ENCODE assay signal across 8 cellular contexts in genomic region chr1:150579955-150580642, GRCh38. TPM values are rescaled to one million over a fixed set of nuclear protein-coding genes. Genes with fewer than 3 reads are reported as not detected.
DNase-seq lines count a peak whose midpoint lies in the region; ATAC-seq, FAIRE-seq and TF ChIP-seq lines count a peak whose summit lies in the region.

No MANE protein-coding gene starts in this region.

- peaks cover 44% of the 10 kb centered on the region for H3K27me3 Mint-ChIP-seq in HFFc6 (ENCODE audit: insufficient read depth)

- no peak; a peak in 1 of 5 replicates for TF ChIP-seq EP300 in A549 (IDR thresholded peaks at IDR 0.05)

- no peak overlapping the region for H3K23ac ChIP-seq in mesendoderm (ENCODE audit: low read length)

- H3K4ac ChIP-seq in mesendoderm (ENCODE audit: low read depth, low read length): peak overlapping the region; percentile 59

- H4K5ac ChIP-seq in mesendoderm (ENCODE audit: low read length): peak overlapping the region; percentile 0

- intact Hi-C loops in body of pancreas (cut with DNase I): no loop called here

- H3K4me3 Mint-ChIP-seq in HFFc6: peak overlapping the region; percentile 92

- H2AK5ac ChIP-seq in mesendoderm (ENCODE audit: low read length): no peak overlapping the region

- H2BK5ac ChIP-seq in mesendoderm (ENCODE audit: low read length): peak overlapping the region; percentile 79

- TF ChIP-seq CTCF in A549 (IDR thresholded peaks at IDR 0.05): no peak
- TF ChIP-seq CTCF in HFFc6 (IDR thresholded peaks at IDR 0.05): no peak
- no peak for TF ChIP-seq CTCF in body of pancreas (IDR thresholded peaks at IDR 0.05)

- H3K4me2 ChIP-seq in A549 (peak overlapping the region; percentile 81), mesendoderm (ENCODE audit: low read length) (peak overlapping the region; percentile 73)

- H4K8ac ChIP-seq in mesendoderm (ENCODE audit: low read depth, low read length): peak overlapping the region; percentile 97

- no peak for TF ChIP-seq RAD21 in A549 (conservative IDR thresholded peaks at IDR 0.05 in 1 of 2, IDR thresholded peaks at IDR 0.05 in 1 of 2)

- no peak; a peak in 1 of 6 replicates for ATAC-seq in A549
- no peak for ATAC-seq in body of pancreas
- ATAC-seq in GM19023 (IDR thresholded peaks at IDR 0.05; ENCODE audit: unreplicated experiment): no peak

- peak overlapping the region; percentile 74 for H2BK120ac ChIP-seq in mesendoderm (ENCODE audit: low read depth, low read length)

- H2BK15ac ChIP-seq in mesendoderm (replicated peaks; ENCODE audit: low read depth): peak overlapping the region; percentile 12

- H3K18ac ChIP-seq in mesendoderm (ENCODE audit: low read length): peak overlapping the region; percentile 94

- peak overlapping the region; percentile 74 for H3K56ac ChIP-seq in mesendoderm (ENCODE audit: low read length)

- H3K79me1 ChIP-seq in mesendoderm (ENCODE audit: low read length): no peaks in the 10 kb centered on the region

- H3K9me3 Mint-ChIP-seq in HFFc6: peaks cover 27% of the 10 kb centered on the region

- peak overlapping the region; percentile 83 for H3K9ac ChIP-seq in mesendoderm (ENCODE audit: low read length)

- FAIRE-seq in A549 (lab: Jason Lieb, UNC): no peak

- H3K27ac Mint-ChIP-seq in HFFc6: peak overlapping the region; percentile 99

- H3K36me3 Mint-ChIP-seq in HFFc6 (ENCODE audit: low read depth): peaks cover 40% of the 10 kb centered on the region

- 76% methylated on average over 15 of the region's 15 CpGs for whole genome bisulfite sequencing in A549 (ENCODE audit: missing lambda C conversion rate)
- 68 to 69% methylated on average over 15 of the region's 15 CpGs for WGBS in body of pancreas, 2 donors
- WGBS in mesendoderm (ENCODE audit: extremely low coverage, insufficient coverage, low lambda C conversion rate): no CpG with 5 or more reads among the region's 15 CpGs

- TF ChIP-seq POLR2A in A549 (IDR thresholded peaks at IDR 0.05; ENCODE audit: low read length) (no peak), body of pancreas (IDR thresholded peaks at IDR 0.05) (no peak)

- H3K9me3 ChIP-seq in A549 (no peaks in the 10 kb centered on the region), body of pancreas (no peaks in the 10 kb centered on the region)

- DNase-seq in A549 (ENCODE audit: low read depth in 1 of 2, low spot score in 1 of 2) (no peak), HFFc6 (no peak), body of pancreas (no peak), mesendoderm (no peak), islet precursor cell (no peak), T-helper 9 cell (no peak)
- DNase-seq in stimulated activated CD4-positive, alpha-beta T cell treated with anti-CD3 and anti-CD28 coated beads, Interleukin-15, amount 100 ng/mL, for 24 hours: no peak

- H3K4me1 ChIP-seq in A549 (peaks cover 22% of the 10 kb centered on the region), body of pancreas (peaks cover 17% of the 10 kb centered on the region), mesendoderm (ENCODE audit: control insufficient read depth, low read depth, low read length) (peaks cover 4% of the 10 kb centered on the region)

- peak overlapping the region; percentile 91 for H3K4me3 ChIP-seq in A549
- no peak overlapping the region for H3K4me3 ChIP-seq in body of pancreas
- peak overlapping the region; percentile 34 for H3K4me3 ChIP-seq in mesendoderm (ENCODE audit: low read length)

- no peaks in the 10 kb centered on the region for H3K27me3 ChIP-seq in body of pancreas
- no peaks in the 10 kb centered on the region for H3K27me3 ChIP-seq in mesendoderm (ENCODE audit: insufficient read depth, low read length, poor library complexity)

- H3K4me1 Mint-ChIP-seq in HFFc6 (ENCODE audit: low read depth): peaks cover 38% of the 10 kb centered on the region

- POLR2A ChIA-PET in A549 (lab: Yijun Ruan, JAX): interaction anchor here (0.6 to 6.3 kb wide), 29 partner anchors 9 to 440 kb away, joined by 3 to 201 read pairs (median 5); partner anchors contain the start of genes ENSA, FALEC, GOLPH3L and MINDY1

- H3K27ac ChIP-seq in A549: peak overlapping the region; percentile 98
- H3K27ac ChIP-seq in body of pancreas: peak overlapping the region; percentile 79 to 100 (median 98)
- peak overlapping the region; percentile 89 for H3K27ac ChIP-seq in mesendoderm (ENCODE audit: low read depth, low read length)

- H3K36me3 ChIP-seq in body of pancreas (replicated peaks in 1 of 2; ENCODE audit: insufficient read depth in 1 of 2, low read depth in 2 of 2) (peaks cover 0 to 2% of the 10 kb centered on the region in 2 donors), mesendoderm (ENCODE audit: control insufficient read depth, insufficient read depth, low read length) (peaks cover 9% of the 10 kb centered on the region)

- H3K79me2 ChIP-seq in mesendoderm (ENCODE audit: control insufficient read depth, insufficient read depth, low read length): peaks cover 38% of the 10 kb centered on the region

- CTCF ChIA-PET in A549 (lab: Yijun Ruan, JAX): interaction anchor here (0.8 to 7.4 kb wide), 8 partner anchors 9 to 233 kb away, joined by 3 to 140 read pairs (median 4); no protein-coding TSS in a partner anchor

TF ChIP-seq in A549, 52 proteins besides CTCF, POLR2A, EP300 and RAD21:
- TF ChIP-seq TP53 (CRISPR knock-in tag; IDR thresholded peaks at IDR 0.05) (0 out of 2 replicates have a peak, but pooled peaks have one; percentile 54), JUNB (IDR thresholded peaks at IDR 0.05) (no peak), ESRRA (IDR thresholded peaks at IDR 0.05; ENCODE audit: borderline replicate concordance, low read length) (no peak)

RNA-seq across cellular contexts. Expression of gene MCL1, which starts 0.7 kb away (rescaled TPM):
- polyA plus RNA-seq in A549 (2011; rRNA removed): 145 and 202 TPM in 2 replicates
- polyA plus RNA-seq in A549 (2012; cell fraction: cytosol; rRNA removed): 54.2 and 63.4 TPM in 2 replicates
- polyA plus RNA-seq in A549 (2012; cell fraction: nucleus; rRNA removed): 178 and 186 TPM in 2 replicates
- polyA plus RNA-seq in A549 (2017; fragmentation: RNase III; extraction: RNeasy Plus Mini Kit Qiagen cat#74134 plus additional on column Dnase treatment): 77.5 to 80.0 TPM (median 78.6 TPM) in 3 replicates
- polyA minus RNA-seq in A549 (2011; rRNA and poly(A)+ RNA removed): 144 and 151 TPM in 2 replicates
- 100 to 1,000 TPM; 155 to 170 (median 164) TPM for total RNA-seq in HFFc6 (2021; fragmentation: NEBNext Ultra II Directional; extraction: Animal tissue kit (Norgen Biotek cat#: 25700))
- total RNA-seq in body of pancreas: 100 to 1,000 TPM; 211 to 223 TPM
- polyA plus RNA-seq in mesendoderm (2013, experiment 1 of 2): 146 TPM
- 147 TPM for polyA plus RNA-seq in mesendoderm (2013, experiment 2 of 2)

RNA-seq across cellular contexts. Expression of gene ADAMTSL4, which starts 30.9 kb away (rescaled TPM):
- polyA plus RNA-seq in A549 (2011; rRNA removed) (1.3 and 1.8 TPM in 2 replicates), A549 (2017; fragmentation: RNase III; extraction: RNeasy Plus Mini Kit Qiagen cat#74134 plus additional on column Dnase treatment) (1.3 to 2.0 TPM (median 1.5 TPM) in 3 replicates)
- 3.1 and 3.6 TPM in 2 replicates for polyA plus RNA-seq in A549 (2012; cell fraction: cytosol; rRNA removed)
- polyA plus RNA-seq in A549 (2012; cell fraction: nucleus; rRNA removed): 15.6 and 15.8 TPM in 2 replicates
- 0.54 and 1.2 TPM in 2 replicates for polyA minus RNA-seq in A549 (2011; rRNA and poly(A)+ RNA removed)
- 10 to 100 TPM; 33.7 to 61.2 (median 38.2) TPM for total RNA-seq in HFFc6 (2021; fragmentation: NEBNext Ultra II Directional; extraction: Animal tissue kit (Norgen Biotek cat#: 25700))
- total RNA-seq in body of pancreas: 1 to 10 TPM; 4.7 to 7.6 TPM
- 1.8 TPM for polyA plus RNA-seq in mesendoderm (2013, experiment 1 of 2)
- polyA plus RNA-seq in mesendoderm (2013, experiment 2 of 2): 2.3 TPM

RNA-seq across cellular contexts. Expression of gene ENSA, which starts 49.3 kb away (rescaled TPM):
- 61.2 and 67.9 TPM in 2 replicates for polyA plus RNA-seq in A549 (2011; rRNA removed)
- polyA plus RNA-seq in A549 (2012; cell fraction: cytosol; rRNA removed): 44.7 and 49.2 TPM in 2 replicates
- 19.4 and 22.9 TPM in 2 replicates for polyA plus RNA-seq in A549 (2012; cell fraction: nucleus; rRNA removed)
- 117 to 128 TPM (median 121 TPM) in 3 replicates for polyA plus RNA-seq in A549 (2017; fragmentation: RNase III; extraction: RNeasy Plus Mini Kit Qiagen cat#74134 plus additional on column Dnase treatment)
- polyA minus RNA-seq in A549 (2011; rRNA and poly(A)+ RNA removed): 23.9 and 24.4 TPM in 2 replicates
- total RNA-seq in HFFc6 (2021; fragmentation: NEBNext Ultra II Directional; extraction: Animal tissue kit (Norgen Biotek cat#: 25700)): 100 to 1,000 TPM; 111 to 124 (median 119) TPM
- total RNA-seq in body of pancreas: 100 to 1,000 TPM in 1 of 2 donors, 10 to 100 TPM in 1; 64.6 to 203 TPM
- polyA plus RNA-seq in mesendoderm (2013, experiment 1 of 2): 201 TPM
- 201 TPM for polyA plus RNA-seq in mesendoderm (2013, experiment 2 of 2)

Comparison
In these comparisons a context has a peak if more than half of its experiments do, and no peak if none do; other contexts are left out.
1. H3K4me3 ChIP-seq: peak in A549 (single experiment) and mesendoderm (single experiment); none in body of pancreas (0 of 2).
2. RNA of gene ADAMTSL4, which starts 30.9 kb away (total RNA-seq): 33.7 to 61.2 TPM in HFFc6; 4.7 to 7.6 TPM in body of pancreas; every median in the first group is over 4 times any median in the second.
3. Peak in every context shown above with its lines, with median percentiles within 50 percentile points of each other: H3K27ac ChIP-seq.